32 cellular contexts compared by ENCODE assay signal in genomic region chr19:53642381-53643099, GRCh38. TPM values are rescaled to one million over a fixed set of nuclear protein-coding genes. Genes with fewer than 3 reads are reported as not detected.
"Had no signal": no experiment of that assay in that cellular context is flagged by ENCODE, and none has a peak within 500 bp of the region (broad histone marks: within the 10 kb centered on the region; RNA-seq: fewer than 3 reads in every experiment).

No MANE protein-coding gene starts in this region.

- ATAC-seq: activated CD4-positive, alpha-beta T cell treated with anti-CD3 and anti-CD28 coated beads for 36 hours; activated T-cell treated with anti-CD3 and anti-CD28 coated beads, Interleukin-2, amount 50 U/mL, for 4 hours; effector memory CD8-positive, alpha-beta T cell; esophagus mucosa; sciatic nerve; stimulated activated naive B cell treated with anti-CD40 and anti-IgM and Interleukin-4, amounts not matched to agents 10 μg/mL and 1 μg/mL and 100 μg/mL, for 72 hours had no signal

- H3K36me3 ChIP-seq: breast epithelium, colonic mucosa, transverse colon, vagina had no signal

- H3K4me3 Mint-ChIP-seq: activated CD4-positive, alpha-beta T cell treated with anti-CD3 and anti-CD28 coated beads for 36 hours; activated naive CD8-positive, alpha-beta T cell; activated T-cell treated with anti-CD3 and anti-CD28 coated beads, Interleukin-2, amount 50 U/mL, for 4 hours; effector memory CD8-positive, alpha-beta T cell; memory B cell; nephron; stimulated activated naive B cell treated with anti-CD40 and anti-IgM and Interleukin-4, amounts not matched to agents 10 μg/mL and 1 μg/mL and 100 μg/mL, for 72 hours had no signal

- H3K27ac ChIP-seq: breast epithelium, colonic mucosa, dorsolateral prefrontal cortex, transverse colon, vagina had no signal

- H3K27me3 Mint-ChIP-seq: activated CD4-positive, alpha-beta T cell treated with anti-CD3 and anti-CD28 coated beads for 36 hours; activated naive CD8-positive, alpha-beta T cell; effector memory CD8-positive, alpha-beta T cell; memory B cell; stimulated activated naive B cell treated with anti-CD40 and anti-IgM and Interleukin-4, amounts not matched to agents 10 μg/mL and 1 μg/mL and 100 μg/mL, for 72 hours had no signal

- H3K4me1 Mint-ChIP-seq: activated CD4-positive, alpha-beta T cell treated with anti-CD3 and anti-CD28 coated beads for 36 hours; memory B cell; nephron; stimulated activated naive B cell treated with anti-CD40 and anti-IgM and Interleukin-4, amounts not matched to agents 10 μg/mL and 1 μg/mL and 100 μg/mL, for 72 hours had no signal

- DNase-seq: activated CD4-positive, alpha-beta T cell treated with anti-CD3 and anti-CD28 coated beads for 36 hours; activated CD4-positive, alpha-beta T cell treated with anti-CD3 and anti-CD28 coated beads, Interleukin-2, amount 50 U/mL, for 4 hours; activated CD8-positive, alpha-beta memory T cell treated with anti-CD3 and anti-CD28 coated beads, Interleukin-2, amount 50 U/mL, for 48 hours; activated naive CD4-positive, alpha-beta T cell; activated T-cell treated with anti-CD3 and anti-CD28 coated beads, Interleukin-2, amount 50 U/mL, for 4 hours; amniotic stem cell; colonic mucosa; dorsolateral prefrontal cortex; effector memory CD8-positive, alpha-beta T cell; glutamatergic neuron; hippocampal formation; nucleus accumbens; small intestine; stimulated activated CD4-positive, alpha-beta T cell treated with anti-CD3 and anti-CD28 coated beads, Interleukin-15, amount 100 ng/mL, for 24 hours; stimulated activated CD8-positive, alpha-beta memory T cell treated with anti-CD3 and anti-CD28 coated beads, Interleukin-4, amount 100 ng/mL, for 48 hours; stimulated activated naive B cell treated with anti-CD40 and anti-IgM and Interleukin-4, amounts not matched to agents 10 μg/mL and 1 μg/mL and 100 μg/mL, for 72 hours; transverse colon had no signal

- H3K9me3 Mint-ChIP-seq: nephron had no signal

- H3K4me3 ChIP-seq: breast epithelium, colonic mucosa, dorsolateral prefrontal cortex, transverse colon, vagina had no signal

- H3K27ac Mint-ChIP-seq: activated CD4-positive, alpha-beta T cell treated with anti-CD3 and anti-CD28 coated beads for 36 hours; activated naive CD8-positive, alpha-beta T cell; activated T-helper 2 cell treated with anti-CD3 and anti-CD28 coated beads, Interferon-gamma antibody, Interleukin-2, Interleukin-4, amounts not matched to agents 10 μg/mL and 5 μg/mL and 100 μg/mL, durations not matched to agents 14 hours and 24 hours and 36 hours; effector memory CD8-positive, alpha-beta T cell; memory B cell; nephron; stimulated activated naive B cell treated with anti-CD40 and anti-IgM and Interleukin-4, amounts not matched to agents 10 μg/mL and 1 μg/mL and 100 μg/mL, for 72 hours had no signal

- H3K27me3 ChIP-seq: breast epithelium, colonic mucosa, dorsolateral prefrontal cortex, transverse colon, vagina had no signal

- H3K4me1 ChIP-seq: breast epithelium, colonic mucosa, transverse colon, vagina had no signal

- H3K9me3 ChIP-seq: breast epithelium, colonic mucosa, transverse colon, vagina had no signal

- H3K36me3 Mint-ChIP-seq: activated naive CD8-positive, alpha-beta T cell; stimulated activated naive B cell treated with anti-CD40 and anti-IgM and Interleukin-4, amounts not matched to agents 10 μg/mL and 1 μg/mL and 100 μg/mL, for 72 hours had no signal

RNA-seq across cellular contexts. Expression of gene DPRX, which starts 10.7 kb away (rescaled TPM):
- total RNA-seq: activated CD4-positive, alpha-beta T cell treated with anti-CD3 and anti-CD28 coated beads for 36 hours; activated CD8-positive, alpha-beta memory T cell treated with anti-CD3 and anti-CD28 coated beads for 36 hours; activated T-cell treated with anti-CD3 and anti-CD28 coated beads, Interleukin-2, amount 50 U/mL, for 4 hours; activated T-helper 2 cell treated with anti-CD3 and anti-CD28 coated beads, Interferon-gamma antibody, Interleukin-2, Interleukin-4, amounts not matched to agents 10 μg/mL and 5 μg/mL and 100 μg/mL, durations not matched to agents 14 hours and 24 hours and 36 hours; breast epithelium; colonic mucosa; endothelial cell of umbilical vein; esophagus mucosa; frontal cortex; liver; mononuclear cell; myocyte; sciatic nerve; temporal lobe; transverse colon; vagina had no signal
- polyA plus RNA-seq: endothelial cell of umbilical vein, liver, small intestine had no signal
